Comparison of ENCODE assay signal across 16 cellular contexts in the genomic region with DNA sequence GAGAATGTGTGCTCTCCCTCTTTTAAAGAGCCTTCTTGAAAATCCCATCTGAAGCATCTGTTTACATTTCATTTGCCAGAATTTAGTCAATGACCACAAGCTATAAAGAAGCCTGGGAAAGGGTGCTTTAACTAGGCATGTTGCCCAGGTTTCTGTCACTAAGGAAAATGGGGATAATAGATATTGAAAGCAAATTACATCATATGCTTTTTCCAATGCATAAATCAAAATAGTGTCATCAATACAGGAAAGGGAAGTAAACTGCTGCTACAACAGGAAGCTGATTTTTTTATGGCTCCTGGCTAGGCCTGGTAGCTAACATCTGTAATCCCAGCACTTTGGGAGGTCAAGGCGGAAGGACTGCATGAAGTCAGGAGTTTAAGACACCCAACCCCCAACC.
DNase-seq lines count a peak whose midpoint lies in the region; ATAC-seq and TF ChIP-seq lines count a peak whose summit lies in the region.
"Had no signal": no experiment of that assay in that cellular context is flagged by ENCODE, and none has a peak within 500 bp of the region (broad histone marks: within the 10 kb centered on the region; RNA-seq: fewer than 3 reads in every experiment).

No MANE protein-coding gene starts in this region.

- peak; percentile 18 for ATAC-seq in GM19395 (IDR thresholded peaks at IDR 0.05; ENCODE audit: unreplicated experiment)
- no peak for ATAC-seq in HG03139 (IDR thresholded peaks at IDR 0.05; ENCODE audit: unreplicated experiment)
- ATAC-seq in GM18868 (IDR thresholded peaks at IDR 0.05; ENCODE audit: unreplicated experiment) = no peak
- ATAC-seq in activated CD8-positive, alpha-beta memory T cell treated with anti-CD3 and anti-CD28 coated beads, Interleukin-2, amount 10 ng/mL, durations not matched to agents 7 days and 5 days = no peak

- no peak overlapping the region for H3K4me3 ChIP-seq in AG10803 (ENCODE audit: low read length)
- H3K4me3 ChIP-seq: HAP-1, SJCRH30, tibial nerve had no signal

- TF ChIP-seq CTCF in AG10803 (conservative IDR thresholded peaks at IDR 0.05; ENCODE audit: low read length) = no peak
- no peak for TF ChIP-seq CTCF in endothelial cell (IDR thresholded peaks at IDR 0.05; ENCODE audit: unreplicated experiment)

- CTCF ChIA-PET in activated CD8-positive, alpha-beta memory T cell treated with anti-CD3 and anti-CD28 coated beads, Interleukin-2, amount 10 ng/mL, durations not matched to agents 7 days and 5 days (lab: Charles Lee) = no interaction called here

- H3K4me3 Mint-ChIP-seq in endothelial cell (ENCODE audit: unreplicated experiment) = no peak overlapping the region
- H3K4me3 Mint-ChIP-seq in activated CD8-positive, alpha-beta memory T cell treated with anti-CD3 and anti-CD28 coated beads, Interleukin-2, amount 10 ng/mL, durations not matched to agents 7 days and 5 days = no peak overlapping the region

- peak overlapping the region; percentile 70 for H3K27ac Mint-ChIP-seq in endothelial cell (ENCODE audit: unreplicated experiment)
- no peak overlapping the region for H3K27ac Mint-ChIP-seq in activated CD8-positive, alpha-beta memory T cell treated with anti-CD3 and anti-CD28 coated beads, Interleukin-2, amount 10 ng/mL, durations not matched to agents 7 days and 5 days
- H3K27ac Mint-ChIP-seq: progenitor cell of endocrine pancreas had no signal

- H3K27me3 Mint-ChIP-seq in endothelial cell (ENCODE audit: unreplicated experiment) = peaks cover 2% of the 10 kb centered on the region
- H3K27me3 Mint-ChIP-seq in activated CD8-positive, alpha-beta memory T cell treated with anti-CD3 and anti-CD28 coated beads, Interleukin-2, amount 10 ng/mL, durations not matched to agents 7 days and 5 days = peaks cover 6% of the 10 kb centered on the region
- H3K27me3 Mint-ChIP-seq: progenitor cell of endocrine pancreas had no signal

- peaks cover 3% of the 10 kb centered on the region for H3K36me3 Mint-ChIP-seq in endothelial cell (ENCODE audit: low read depth, unreplicated experiment)
- H3K36me3 Mint-ChIP-seq in activated CD8-positive, alpha-beta memory T cell treated with anti-CD3 and anti-CD28 coated beads, Interleukin-2, amount 10 ng/mL, durations not matched to agents 7 days and 5 days = no peaks in the 10 kb centered on the region

- DNase-seq in AG10803 (ENCODE audit: low read depth) = peak; percentile 34
- peak; percentile 49 for DNase-seq in NCI-H1105 treated with DMSO at 0.1 percent for 48 hours (lab: John Stamatoyannopoulos, UW)
- DNase-seq in endothelial cell (ENCODE audit: low spot score) = no peak
- DNase-seq in NCI-H524 treated with DMSO at 0.1 percent for 48 hours (lab: John Stamatoyannopoulos, UW) = no peak
- DNase-seq in activated CD8-positive, alpha-beta memory T cell treated with anti-CD3 and anti-CD28 coated beads, Interleukin-2, amount 10 ng/mL, durations not matched to agents 7 days and 5 days = no peak
- DNase-seq: activated gamma-delta T cell treated with Interleukin-2 at 50 U/mL for 16 hours, glutamatergic neuron, kidney, NCI-H1417, SJCRH30 had no signal

- no peaks in the 10 kb centered on the region for H3K9me3 Mint-ChIP-seq in endothelial cell (ENCODE audit: unreplicated experiment)
- H3K9me3 Mint-ChIP-seq in activated CD8-positive, alpha-beta memory T cell treated with anti-CD3 and anti-CD28 coated beads, Interleukin-2, amount 10 ng/mL, durations not matched to agents 7 days and 5 days (ENCODE audit: low read depth) = peaks cover 7% of the 10 kb centered on the region

- peaks cover 12% of the 10 kb centered on the region for H3K4me1 Mint-ChIP-seq in endothelial cell (ENCODE audit: unreplicated experiment)
- no peaks in the 10 kb centered on the region for H3K4me1 Mint-ChIP-seq in activated CD8-positive, alpha-beta memory T cell treated with anti-CD3 and anti-CD28 coated beads, Interleukin-2, amount 10 ng/mL, durations not matched to agents 7 days and 5 days

Comparison
In these comparisons a context has a peak if more than half of its experiments do, and no peak if none do; other contexts are left out.
1. DNase-seq: peak in AG10803 (single experiment) and NCI-H1105 treated with DMSO at 0.1 percent for 48 hours (single experiment); none in endothelial cell (single experiment), NCI-H524 treated with DMSO at 0.1 percent for 48 hours (single experiment) and activated CD8-positive, alpha-beta memory T cell treated with anti-CD3 and anti-CD28 coated beads, Interleukin-2, amount 10 ng/mL, durations not matched to agents 7 days and 5 days (single experiment).